8 cellular contexts compared by ENCODE assay signal in genomic region chr1:171741872-171742576, GRCh38. TPM values are rescaled to one million over a fixed set of nuclear protein-coding genes. Genes with fewer than 3 reads are reported as not detected.
DNase-seq lines count a peak whose midpoint lies in the region; ATAC-seq and TF ChIP-seq lines count a peak whose summit lies in the region.

TSS of gene VAMP4 (minus strand) at chr1:171742065. CDS start at chr1:171738414, 3,651 bp downstream.

- no peaks in the 10 kb centered on the region for H3K27me3 ChIP-seq in Peyer's patch
- no peaks in the 10 kb centered on the region for H3K27me3 ChIP-seq in esophagus muscularis mucosa

- intact Hi-C loops in esophagus muscularis mucosa (cut with DNase I): loop anchor here (2.0 kb wide), 1 partner anchor 39 kb away; the partner anchor contains the start of gene METTL13

- peak; percentile 76 to 84 for TF ChIP-seq POLR2A in Peyer's patch (IDR thresholded peaks at IDR 0.05)
- TF ChIP-seq POLR2A in esophagus muscularis mucosa (IDR thresholded peaks at IDR 0.05; ENCODE audit: low read depth): peak; percentile 88

- no peak for TF ChIP-seq EP300 in esophagus muscularis mucosa (IDR thresholded peaks at IDR 0.05)

- H3K27ac ChIP-seq in Peyer's patch (peak within 1 kb of the TSS; percentile 90 to 95 (median 94)), esophagus muscularis mucosa (replicated peaks in 1 of 4) (peak within 1 kb of the TSS; percentile 96 to 98 (median 97))

- ATAC-seq in GM21723 (IDR thresholded peaks at IDR 0.05; ENCODE audit: unreplicated experiment): peak; percentile 92

- H3K9me3 ChIP-seq in Peyer's patch: no peaks in the 10 kb centered on the region
- no peaks in the 10 kb centered on the region for H3K9me3 ChIP-seq in esophagus muscularis mucosa

- peak within 1 kb of the TSS; percentile 72 to 98 (median 78) for H3K4me3 ChIP-seq in Peyer's patch
- H3K4me3 ChIP-seq in esophagus muscularis mucosa: peak within 1 kb of the TSS; percentile 85 to 93 (median 90)

- H3K4me1 ChIP-seq in Peyer's patch (peaks cover 0 to 17% (median 0%) of the 10 kb centered on the region in 4 donors), esophagus muscularis mucosa (peaks cover 28 to 44% (median 36%) of the 10 kb centered on the region in 4 donors)

- TF ChIP-seq CTCF in Peyer's patch (IDR thresholded peaks at IDR 0.05) (peak in 1 of 6 experiments; percentile 15), esophagus muscularis mucosa (IDR thresholded peaks at IDR 0.05) (no peak)

- in situ Hi-C loops in KBM-7 (cut with MboI; ENCODE audit: low pct_unique_long_range_greater_than_20kb, low sequenced_read_pairs): no loop called here

- WGBS in esophagus muscularis mucosa: 2% methylated on average over 43 of the region's 57 CpGs

- H3K36me3 ChIP-seq in Peyer's patch (peaks cover 0 to 12% (median 0%) of the 10 kb centered on the region in 3 donors), esophagus muscularis mucosa (peaks cover 2 to 13% (median 9%) of the 10 kb centered on the region in 4 donors)

- DNase-seq in DMS79 treated with DMSO at 0.1 percent for 48 hours (lab: John Stamatoyannopoulos, UW) (peak; percentile 78), KBM-7 (peak; percentile 91), Peyer's patch (peak; percentile 89 to 95 (median 93)), activated T-helper 1 cell treated with Interleukin-2 at 50 U/mL for 16 hours (ENCODE audit: low read depth) (peak; percentile 75), esophagus muscularis mucosa (ENCODE audit: extremely low spot score) (peak; percentile 96), myocyte (ENCODE audit: low read depth) (peak; percentile 89)
- peak; percentile 70 to 81 for DNase-seq in stimulated activated CD8-positive, alpha-beta memory T cell treated with anti-CD3 and anti-CD28 coated beads, Interleukin-7, amount 100 ng/mL, for 4 hours (ENCODE audit: low read depth in 2 of 2)

RNA-seq across cellular contexts. Expression of gene VAMP4, which starts in this region (rescaled TPM):
- total RNA-seq in Peyer's patch (10 to 100 TPM in 2 of 4 donors, 1 to 10 TPM in 2; 8.0 to 12.1 (median 10.3) TPM), esophagus muscularis mucosa (10 to 100 TPM; 14.2 to 19.9 (median 16.1) TPM), myocyte (4.1 and 9.7 TPM in 2 replicates)
- polyA plus RNA-seq in myocyte (2012): 8.0 TPM

Comparison
In these comparisons a context has a peak if more than half of its experiments do, and no peak if none do; other contexts are left out.
1. Peak in every context shown above with its lines: DNase-seq, ATAC-seq, H3K4me3 ChIP-seq and H3K27ac ChIP-seq.